Comparison of ENCODE assay signal across 2 cellular contexts in the genomic region with DNA sequence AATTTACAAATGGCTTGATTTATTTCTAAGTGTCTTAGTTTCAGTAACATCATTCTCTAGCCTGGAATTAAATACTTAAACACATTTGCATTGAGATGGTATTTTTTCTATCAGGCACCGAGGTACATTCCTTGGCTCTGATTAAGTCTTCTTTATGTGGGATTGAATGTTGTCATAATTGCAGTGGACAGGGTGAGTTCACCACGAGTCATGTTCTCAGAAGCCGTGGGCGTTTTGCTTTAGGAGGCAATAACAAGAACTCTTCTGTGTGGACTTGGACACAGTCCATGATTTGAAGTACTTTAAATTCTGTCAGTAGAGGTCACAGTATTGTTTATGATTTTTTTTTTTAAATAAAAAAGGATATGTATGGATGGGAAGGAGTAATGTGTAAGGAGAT.
TF ChIP-seq lines count a peak whose summit lies in the region.

No MANE protein-coding gene starts in this region.

TF ChIP-seq in IMR-90, 13 proteins besides CTCF, POLR2A, EP300 and RAD21 (continued from another document):
- TF ChIP-seq, protein P1, sequence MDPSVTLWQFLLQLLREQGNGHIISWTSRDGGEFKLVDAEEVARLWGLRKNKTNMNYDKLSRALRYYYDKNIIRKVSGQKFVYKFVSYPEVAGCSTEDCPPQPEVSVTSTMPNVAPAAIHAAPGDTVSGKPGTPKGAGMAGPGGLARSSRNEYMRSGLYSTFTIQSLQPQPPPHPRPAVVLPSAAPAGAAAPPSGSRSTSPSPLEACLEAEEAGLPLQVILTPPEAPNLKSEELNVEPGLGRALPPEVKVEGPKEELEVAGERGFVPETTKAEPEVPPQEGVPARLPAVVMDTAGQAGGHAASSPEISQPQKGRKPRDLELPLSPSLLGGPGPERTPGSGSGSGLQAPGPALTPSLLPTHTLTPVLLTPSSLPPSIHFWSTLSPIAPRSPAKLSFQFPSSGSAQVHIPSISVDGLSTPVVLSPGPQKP (IDR thresholded peaks at IDR 0.05; ENCODE audit: borderline replicate concordance, low read depth, low read length): no peak
TF ChIP-seq in IMR-90: peak in this region for 3.

TF ChIP-seq in WTC11, 78 proteins besides CTCF, POLR2A, EP300 and RAD21 (continued from another document):
- TF ChIP-seq, protein P2, sequence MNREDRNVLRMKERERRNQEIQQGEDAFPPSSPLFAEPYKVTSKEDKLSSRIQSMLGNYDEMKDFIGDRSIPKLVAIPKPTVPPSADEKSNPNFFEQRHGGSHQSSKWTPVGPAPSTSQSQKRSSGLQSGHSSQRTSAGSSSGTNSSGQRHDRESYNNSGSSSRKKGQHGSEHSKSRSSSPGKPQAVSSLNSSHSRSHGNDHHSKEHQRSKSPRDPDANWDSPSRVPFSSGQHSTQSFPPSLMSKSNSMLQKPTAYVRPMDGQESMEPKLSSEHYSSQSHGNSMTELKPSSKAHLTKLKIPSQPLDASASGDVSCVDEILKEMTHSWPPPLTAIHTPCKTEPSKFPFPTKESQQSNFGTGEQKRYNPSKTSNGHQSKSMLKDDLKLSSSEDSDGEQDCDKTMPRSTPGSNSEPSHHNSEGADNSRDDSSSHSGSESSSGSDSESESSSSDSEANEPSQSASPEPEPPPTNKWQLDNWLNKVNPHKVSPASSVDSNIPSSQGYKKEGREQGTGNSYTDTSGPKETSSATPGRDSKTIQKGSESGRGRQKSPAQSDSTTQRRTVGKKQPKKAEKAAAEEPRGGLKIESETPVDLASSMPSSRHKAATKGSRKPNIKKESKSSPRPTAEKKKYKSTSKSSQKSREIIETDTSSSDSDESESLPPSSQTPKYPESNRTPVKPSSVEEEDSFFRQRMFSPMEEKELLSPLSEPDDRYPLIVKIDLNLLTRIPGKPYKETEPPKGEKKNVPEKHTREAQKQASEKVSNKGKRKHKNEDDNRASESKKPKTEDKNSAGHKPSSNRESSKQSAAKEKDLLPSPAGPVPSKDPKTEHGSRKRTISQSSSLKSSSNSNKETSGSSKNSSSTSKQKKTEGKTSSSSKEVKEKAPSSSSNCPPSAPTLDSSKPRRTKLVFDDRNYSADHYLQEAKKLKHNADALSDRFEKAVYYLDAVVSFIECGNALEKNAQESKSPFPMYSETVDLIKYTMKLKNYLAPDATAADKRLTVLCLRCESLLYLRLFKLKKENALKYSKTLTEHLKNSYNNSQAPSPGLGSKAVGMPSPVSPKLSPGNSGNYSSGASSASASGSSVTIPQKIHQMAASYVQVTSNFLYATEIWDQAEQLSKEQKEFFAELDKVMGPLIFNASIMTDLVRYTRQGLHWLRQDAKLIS (CRISPR knock-in tag; IDR thresholded peaks at IDR 0.05; ENCODE audit: borderline replicate concordance): no peak
- no peak for TF ChIP-seq SP1 (CRISPR knock-in tag; conservative IDR thresholded peaks at IDR 0.05)
